Comparison of ENCODE assay signal across 15 cellular contexts in genomic region chr12:43011383-43011926, GRCh38.
A peak's percentile ranks its signal among the peaks of the same experiment; 100 is the strongest.
DNase-seq lines count a peak whose midpoint lies in the region; ATAC-seq and TF ChIP-seq lines count a peak whose summit lies in the region.
"Had no signal": no experiment of that assay in that cellular context is flagged by ENCODE, and none has a peak within 500 bp of the region (broad histone marks: within the 10 kb centered on the region; RNA-seq: fewer than 3 reads in every experiment).

No MANE protein-coding gene starts in this region.

- TF ChIP-seq CTCF in HFFc6 (IDR thresholded peaks at IDR 0.05): no peak

- H3K27me3 Mint-ChIP-seq in activated naive CD4-positive, alpha-beta T cell treated with anti-CD3 and anti-CD28 coated beads, Interleukin-2, amount 10 ng/mL, durations not matched to agents 7 days and 5 days: no peaks in the 10 kb centered on the region
- no peaks in the 10 kb centered on the region for H3K27me3 Mint-ChIP-seq in HFFc6 (ENCODE audit: insufficient read depth)

- DNase-seq in mesenchymal stem cell (no peak), trophoblast cell (no peak), HFFc6 (no peak), AG08396 (ENCODE audit: low spot score) (no peak)
- DNase-seq in activated naive CD4-positive, alpha-beta T cell treated with anti-CD3 and anti-CD28 coated beads, Interleukin-2, amount 10 ng/mL, durations not matched to agents 7 days and 5 days: no peak
- DNase-seq: activated T-cell treated with anti-CD3 and anti-CD28 coated beads, Interleukin-2, amount 50 U/mL, for 4 hours; Caco-2; Kasumi-1; kidney; NCI-H748 treated with DMSO at 0.1 percent for 48 hours; pancreas had no signal

- H2BK12ac ChIP-seq in mesenchymal stem cell (ENCODE audit: low read length in 2 of 2) (no peak overlapping the region), trophoblast cell (ENCODE audit: low read length) (no peak overlapping the region)

- H2BK120ac ChIP-seq in mesenchymal stem cell (ENCODE audit: low read depth, low read length) (no peak overlapping the region), trophoblast cell (ENCODE audit: insufficient read depth, low read length, poor library complexity) (no peak overlapping the region)

- H4K12ac ChIP-seq in trophoblast cell (ENCODE audit: low read depth, low read length): no peak overlapping the region

- no peak overlapping the region for H3K14ac ChIP-seq in mesenchymal stem cell (ENCODE audit: low read length in 2 of 2)
- H3K14ac ChIP-seq in trophoblast cell (ENCODE audit: low read length): no peak overlapping the region

- WGBS in mesenchymal stem cell: 50% methylated on average over 2 of the region's 2 CpGs
- no CpG with 5 or more reads among the region's 2 CpGs for WGBS in trophoblast cell (ENCODE audit: extremely low coverage, insufficient coverage, insufficient read length)

- H3K4me3 ChIP-seq in mesenchymal stem cell (ENCODE audit: insufficient read depth in 1 of 2, low read depth in 1 of 2, low read length in 2 of 2) (no peak overlapping the region), trophoblast cell (ENCODE audit: low read depth, low read length) (no peak overlapping the region)
- H3K4me3 ChIP-seq: esophagus muscularis mucosa, pancreas had no signal

- no peak overlapping the region for H3K27ac ChIP-seq in mesenchymal stem cell (ENCODE audit: low read length, poor library complexity, severe bottlenecking)
- no peak overlapping the region for H3K27ac ChIP-seq in trophoblast cell (ENCODE audit: low read depth, low read length)
- H3K27ac ChIP-seq: esophagus muscularis mucosa, pancreas had no signal

- H2AFZ ChIP-seq in mesenchymal stem cell (ENCODE audit: low read depth, low read length): no peak overlapping the region
- no peak overlapping the region for H2AFZ ChIP-seq in trophoblast cell (ENCODE audit: insufficient read depth, low read length, poor library complexity)

- no peaks in the 10 kb centered on the region for H3K9me3 ChIP-seq in mesenchymal stem cell (ENCODE audit: control insufficient read depth, low read length)
- H3K9me3 ChIP-seq in trophoblast cell (ENCODE audit: insufficient read depth, low read depth, low read length): peaks cover 2% of the 10 kb centered on the region
- H3K9me3 ChIP-seq: esophagus muscularis mucosa, pancreas had no signal

- H3K9me3 Mint-ChIP-seq in activated naive CD4-positive, alpha-beta T cell treated with anti-CD3 and anti-CD28 coated beads, Interleukin-2, amount 10 ng/mL, durations not matched to agents 7 days and 5 days: peaks cover 7% of the 10 kb centered on the region
- no peaks in the 10 kb centered on the region for H3K9me3 Mint-ChIP-seq in HFFc6

- H3K79me1 ChIP-seq in mesenchymal stem cell (replicated peaks; ENCODE audit: low read length, poor library complexity, severe bottlenecking) (no peaks in the 10 kb centered on the region), trophoblast cell (ENCODE audit: low read length) (no peaks in the 10 kb centered on the region)

- no peak overlapping the region for H3K4ac ChIP-seq in mesenchymal stem cell (ENCODE audit: low read depth in 1 of 2, low read length in 2 of 2)
- H3K4ac ChIP-seq in trophoblast cell (ENCODE audit: low read depth, low read length): no peak overlapping the region

- no peaks in the 10 kb centered on the region for H3K27me3 ChIP-seq in mesenchymal stem cell (ENCODE audit: control insufficient read depth in 1 of 2, insufficient read depth in 1 of 2, low read length in 2 of 2)
- H3K27me3 ChIP-seq in trophoblast cell (ENCODE audit: insufficient read depth, low read length): no peaks in the 10 kb centered on the region
- H3K27me3 ChIP-seq: esophagus muscularis mucosa, pancreas had no signal

- no peaks in the 10 kb centered on the region for H3K36me3 Mint-ChIP-seq in activated naive CD4-positive, alpha-beta T cell treated with anti-CD3 and anti-CD28 coated beads, Interleukin-2, amount 10 ng/mL, durations not matched to agents 7 days and 5 days
- no peaks in the 10 kb centered on the region for H3K36me3 Mint-ChIP-seq in HFFc6 (ENCODE audit: low read depth)

- H3K9ac ChIP-seq in mesenchymal stem cell (ENCODE audit: low read length) (no peak overlapping the region), trophoblast cell (ENCODE audit: low read length) (no peak overlapping the region)

- H3K4me2 ChIP-seq in mesenchymal stem cell (ENCODE audit: low read length, poor library complexity, severe bottlenecking) (no peak overlapping the region), trophoblast cell (ENCODE audit: low read length) (no peak overlapping the region)

- no peak overlapping the region for H3K18ac ChIP-seq in mesenchymal stem cell (ENCODE audit: low read depth in 1 of 2, low read length in 2 of 2)
- no peak overlapping the region for H3K18ac ChIP-seq in trophoblast cell (ENCODE audit: low read length)

- no peak overlapping the region for H4K8ac ChIP-seq in mesenchymal stem cell (ENCODE audit: low read length)
- no peak overlapping the region for H4K8ac ChIP-seq in trophoblast cell (ENCODE audit: low read depth, low read length)

- no peak overlapping the region for H4K91ac ChIP-seq in mesenchymal stem cell (ENCODE audit: low read length)
- no peak overlapping the region for H4K91ac ChIP-seq in trophoblast cell (ENCODE audit: low read depth, low read length)

- H3K4me1 Mint-ChIP-seq in activated naive CD4-positive, alpha-beta T cell treated with anti-CD3 and anti-CD28 coated beads, Interleukin-2, amount 10 ng/mL, durations not matched to agents 7 days and 5 days: no peaks in the 10 kb centered on the region
- no peaks in the 10 kb centered on the region for H3K4me1 Mint-ChIP-seq in HFFc6 (ENCODE audit: low read depth)

- peak; percentile 60 for ATAC-seq in GM19035 (IDR thresholded peaks at IDR 0.05; ENCODE audit: unreplicated experiment)
- ATAC-seq in GM21825 (IDR thresholded peaks at IDR 0.05; ENCODE audit: unreplicated experiment): peak; percentile 91
- ATAC-seq in HG03354 (IDR thresholded peaks at IDR 0.05; ENCODE audit: poor library complexity, severe bottlenecking, unreplicated experiment): peak; percentile 87
- ATAC-seq: activated T-cell treated with anti-CD3 and anti-CD28 coated beads, Interleukin-2, amount 50 U/mL, for 4 hours; pancreas had no signal

- H2BK5ac ChIP-seq in mesenchymal stem cell (ENCODE audit: low read depth, low read length, poor library complexity, severe bottlenecking) (no peak overlapping the region), trophoblast cell (ENCODE audit: low read depth, low read length, poor library complexity) (no peak overlapping the region)

- peak overlapping the region; percentile 40 for H2AK5ac ChIP-seq in mesenchymal stem cell (ENCODE audit: low read length, severe bottlenecking)
- no peak overlapping the region for H2AK5ac ChIP-seq in trophoblast cell (ENCODE audit: low read length)

- H3K4me3 Mint-ChIP-seq in activated naive CD4-positive, alpha-beta T cell treated with anti-CD3 and anti-CD28 coated beads, Interleukin-2, amount 10 ng/mL, durations not matched to agents 7 days and 5 days: no peak overlapping the region
- no peak overlapping the region for H3K4me3 Mint-ChIP-seq in HFFc6
- H3K4me3 Mint-ChIP-seq: activated T-cell treated with anti-CD3 and anti-CD28 coated beads, Interleukin-2, amount 50 U/mL, for 4 hours had no signal

- H3K23ac ChIP-seq in mesenchymal stem cell (ENCODE audit: low read length in 2 of 2): no peak overlapping the region
- H3K23ac ChIP-seq in trophoblast cell (ENCODE audit: low read length): no peak overlapping the region

- peaks cover 4% of the 10 kb centered on the region for H3K4me1 ChIP-seq in mesenchymal stem cell (ENCODE audit: control insufficient read depth, insufficient read depth, low read depth, low read length)
- H3K4me1 ChIP-seq in trophoblast cell (ENCODE audit: control insufficient read depth in 1 of 2, insufficient read depth in 2 of 2, low read length in 2 of 2): no peaks in the 10 kb centered on the region
- H3K4me1 ChIP-seq: Caco-2, pancreas had no signal

- CTCF ChIA-PET in activated naive CD4-positive, alpha-beta T cell treated with anti-CD3 and anti-CD28 coated beads, Interleukin-2, amount 10 ng/mL, durations not matched to agents 7 days and 5 days (lab: Charles Lee): no interaction called here

- no peaks in the 10 kb centered on the region for H3K79me2 ChIP-seq in trophoblast cell (ENCODE audit: control insufficient read depth, insufficient read depth, low read length, poor library complexity)

- H3K27ac Mint-ChIP-seq in activated naive CD4-positive, alpha-beta T cell treated with anti-CD3 and anti-CD28 coated beads, Interleukin-2, amount 10 ng/mL, durations not matched to agents 7 days and 5 days: no peak overlapping the region
- H3K27ac Mint-ChIP-seq in HFFc6: no peak overlapping the region

- H3K36me3 ChIP-seq in mesenchymal stem cell (ENCODE audit: control insufficient read depth in 1 of 2, insufficient read depth in 2 of 2, low read depth in 1 of 2, low read length in 2 of 2): peaks cover 0 to 4% of the 10 kb centered on the region in 2 experiments
- no peaks in the 10 kb centered on the region for H3K36me3 ChIP-seq in trophoblast cell (ENCODE audit: control insufficient read depth in 1 of 2, insufficient read depth in 2 of 2, low read length in 2 of 2)
- H3K36me3 ChIP-seq: esophagus muscularis mucosa, pancreas had no signal

- H2BK15ac ChIP-seq in mesenchymal stem cell (ENCODE audit: low read depth, poor library complexity, severe bottlenecking): no peak overlapping the region
